In the genomic region with DNA sequence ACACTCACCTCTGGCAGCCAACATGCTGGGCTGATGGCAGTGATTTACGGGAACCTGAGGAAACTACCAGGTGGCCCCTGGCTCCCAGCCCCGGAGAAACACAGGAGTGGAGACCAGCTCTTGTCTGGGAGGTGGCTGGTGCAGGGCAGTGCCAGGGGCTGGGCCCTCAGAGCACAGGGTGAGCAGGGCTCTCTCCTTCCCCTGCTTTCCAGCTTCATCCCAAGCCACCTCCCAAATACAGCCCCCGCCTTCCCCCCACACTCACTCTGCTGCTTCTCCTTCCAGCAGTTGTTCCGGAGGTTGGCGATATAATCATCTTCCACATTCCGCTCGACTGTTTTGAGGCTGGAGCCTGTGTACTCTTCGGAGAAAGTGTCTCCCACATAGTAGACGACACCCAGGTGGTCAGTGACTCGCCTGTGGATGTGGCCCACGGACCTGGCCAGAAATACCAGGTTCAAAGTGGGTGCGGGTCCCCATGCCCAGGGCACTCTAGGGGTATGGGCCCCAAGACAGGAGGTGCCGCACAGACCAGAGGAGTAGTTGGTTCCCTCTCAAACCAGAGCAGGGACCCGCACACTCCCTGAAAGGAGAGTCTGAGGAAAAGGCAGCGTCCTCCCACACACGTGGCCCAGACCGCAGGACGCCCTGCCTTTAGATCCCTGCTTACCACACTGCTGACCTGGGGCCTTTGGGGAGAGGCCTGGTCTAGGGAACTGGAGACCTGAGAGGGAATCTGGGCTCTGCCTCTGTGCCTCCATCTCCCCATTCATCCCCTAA, we compare ENCODE assay signal across 8 cellular contexts. TPM values are rescaled to one million over a fixed set of nuclear protein-coding genes. Genes with fewer than 3 reads are reported as not detected.
DNase-seq lines count a peak whose midpoint lies in the region; ATAC-seq and TF ChIP-seq lines count a peak whose summit lies in the region.

No MANE protein-coding gene starts in this region.

- peak overlapping the region; percentile 96 for H3K27ac Mint-ChIP-seq in activated T-cell treated with anti-CD3 and anti-CD28 coated beads, Interleukin-2, amount 50 U/mL, for 24 hours

- H3K4me3 ChIP-seq in mucosa of rectum (ENCODE audit: low read length in 2 of 2) = no peak overlapping the region
- H3K4me3 ChIP-seq in upper lobe of left lung = no peak overlapping the region

- H3K27ac ChIP-seq in caudate nucleus (ENCODE audit: low read depth, low read length) (peak overlapping the region; percentile 97), mucosa of rectum (ENCODE audit: low read depth in 2 of 2, low read length in 2 of 2) (peak overlapping the region; percentile 11 to 77), upper lobe of left lung (peak overlapping the region; percentile 86 to 95 (median 92))

- TF ChIP-seq POLR2A in upper lobe of left lung (IDR thresholded peaks at IDR 0.05) = no peak

- ATAC-seq in upper lobe of left lung (ENCODE audit: low FRiP score in 2 of 2) (no peak), GM21423 (IDR thresholded peaks at IDR 0.05; ENCODE audit: unreplicated experiment) (no peak)

- H3K4me1 ChIP-seq in mucosa of rectum (ENCODE audit: control insufficient read depth in 2 of 2, insufficient read depth in 2 of 2, low read length in 2 of 2) (peaks cover 34 to 39% of the 10 kb centered on the region in 2 donors), upper lobe of left lung (peaks cover 57 to 77% (median 73%) of the 10 kb centered on the region in 4 donors)

- no peak overlapping the region for H3K9ac ChIP-seq in mucosa of rectum (ENCODE audit: low read depth in 1 of 2, low read length in 2 of 2)

- H3K4me3 Mint-ChIP-seq in activated T-cell treated with anti-CD3 and anti-CD28 coated beads, Interleukin-2, amount 50 U/mL, for 24 hours = peak overlapping the region; percentile 8

- no peak for TF ChIP-seq CTCF in upper lobe of left lung (IDR thresholded peaks at IDR 0.05)

- H3K9me3 ChIP-seq in mucosa of rectum (ENCODE audit: control insufficient read depth in 2 of 2, low read length in 2 of 2) (no peaks in the 10 kb centered on the region), upper lobe of left lung (no peaks in the 10 kb centered on the region)

- TF ChIP-seq EP300 in upper lobe of left lung (IDR thresholded peaks at IDR 0.05) = no peak

- H3K27me3 Mint-ChIP-seq in activated T-cell treated with anti-CD3 and anti-CD28 coated beads, Interleukin-2, amount 50 U/mL, for 24 hours = no peaks in the 10 kb centered on the region

- peaks cover 43 to 47% of the 10 kb centered on the region in 2 donors for H3K36me3 ChIP-seq in mucosa of rectum (ENCODE audit: control insufficient read depth in 2 of 2, insufficient read depth in 2 of 2, low read length in 2 of 2)
- H3K36me3 ChIP-seq in upper lobe of left lung = peaks cover 4 to 65% (median 38%) of the 10 kb centered on the region in 4 donors

- WGBS in upper lobe of left lung, 2 donors = 82 to 83% methylated on average over 17 to 18 of the region's 18 CpGs

- H3K9me3 Mint-ChIP-seq in activated T-cell treated with anti-CD3 and anti-CD28 coated beads, Interleukin-2, amount 50 U/mL, for 24 hours = no peaks in the 10 kb centered on the region

- H3K27me3 ChIP-seq in mucosa of rectum (ENCODE audit: control insufficient read depth in 2 of 2, insufficient read depth in 2 of 2, low read length in 2 of 2) (no peaks in the 10 kb centered on the region), upper lobe of left lung (no peaks in the 10 kb centered on the region)

- no peak for DNase-seq in activated T-cell treated with anti-CD3 and anti-CD28 coated beads, Interleukin-2, amount 50 U/mL, for 24 hours
- DNase-seq in activated T-cell treated with anti-CD3 and anti-CD28 coated beads, Interleukin-2, amount 50 U/mL, for 1 hour = no peak
- DNase-seq in caudate nucleus (lab: John Stamatoyannopoulos, UW) (peak in 14 of 61 donors; percentile 19 to 56 (median 34)), upper lobe of left lung (no peak), NCI-H446 (lab: John Stamatoyannopoulos, UW) (no peak), mucosa of gallbladder (ENCODE audit: low spot score) (no peak)

- peaks cover 73% of the 10 kb centered on the region for H3K4me1 Mint-ChIP-seq in activated T-cell treated with anti-CD3 and anti-CD28 coated beads, Interleukin-2, amount 50 U/mL, for 24 hours (ENCODE audit: low read depth)

- H3K36me3 Mint-ChIP-seq in activated T-cell treated with anti-CD3 and anti-CD28 coated beads, Interleukin-2, amount 50 U/mL, for 24 hours (ENCODE audit: low read depth) = peaks cover 81% of the 10 kb centered on the region

RNA-seq across cellular contexts. Expression of gene DNAJB12, which starts 18.3 kb away (rescaled TPM):
- total RNA-seq in upper lobe of left lung (10 to 100 TPM; 24.4 to 81.7 (median 49.2) TPM), mucosa of gallbladder (42.5 TPM)

Comparison
In these comparisons a context has a peak if more than half of its experiments do, and no peak if none do; other contexts are left out.
1. H3K27ac ChIP-seq: peak in every context shown above with its lines; median percentile 97 in caudate nucleus; 92 in upper lobe of left lung; 44 in mucosa of rectum.